In genomic region chr17:81901167-81902022, GRCh38 we compare ENCODE assay signal across 9 cellular contexts. TPM values are rescaled to one million over a fixed set of nuclear protein-coding genes. Genes with fewer than 3 reads are reported as not detected.
DNase-seq lines count a peak whose midpoint lies in the region; ATAC-seq and TF ChIP-seq lines count a peak whose summit lies in the region.
"Had no signal": no experiment of that assay in that cellular context is flagged by ENCODE, and none has a peak within 500 bp of the region (broad histone marks: within the 10 kb centered on the region; RNA-seq: fewer than 3 reads in every experiment).

No MANE protein-coding gene starts in this region.

- H3K9ac ChIP-seq in NT2/D1 (ENCODE audit: insufficient read length, low read depth) (peak overlapping the region; percentile 57), neuronal stem cell (ENCODE audit: low read depth, low read length, poor library complexity) (peak overlapping the region; percentile 88)

- no peak overlapping the region for H3K27ac ChIP-seq in neuronal stem cell (replicated peaks; ENCODE audit: low read length)

- H2BK12ac ChIP-seq in neuronal stem cell (ENCODE audit: low read length), result peak overlapping the region; percentile 46

- ATAC-seq in HG03095 (IDR thresholded peaks at IDR 0.05; ENCODE audit: unreplicated experiment) (no peak), HG03354 (IDR thresholded peaks at IDR 0.05; ENCODE audit: poor library complexity, severe bottlenecking, unreplicated experiment) (no peak)

- H3K4ac ChIP-seq in neuronal stem cell (ENCODE audit: low read length), result peak overlapping the region; percentile 23

- peak overlapping the region; percentile 36 for H2BK120ac ChIP-seq in neuronal stem cell (ENCODE audit: low read depth, low read length)

- H3K79me1 ChIP-seq in neuronal stem cell (ENCODE audit: low read depth, low read length), result peaks cover 5% of the 10 kb centered on the region

- peak overlapping the region; percentile 85 for H3K18ac ChIP-seq in neuronal stem cell (ENCODE audit: low read length)

- no peak overlapping the region for H4K8ac ChIP-seq in neuronal stem cell (ENCODE audit: low read depth, low read length)

- no peak overlapping the region for H4K91ac ChIP-seq in neuronal stem cell (ENCODE audit: low read depth, low read length, poor library complexity)

- no peak for TF ChIP-seq CTCF in AG09309 (IDR thresholded peaks at IDR 0.05; ENCODE audit: control insufficient read depth, insufficient read depth, low read depth, low read length, missing control alignments)

- H2AFZ ChIP-seq in neuronal stem cell (ENCODE audit: low read length), result no peak overlapping the region

- peaks cover 16% of the 10 kb centered on the region for H3K27me3 ChIP-seq in NT2/D1 (ENCODE audit: insufficient read depth, insufficient read length)
- peaks cover 0 to 25% (median 4%) of the 10 kb centered on the region in 3 experiments for H3K27me3 ChIP-seq in neuronal stem cell (ENCODE audit: control insufficient read depth in 3 of 3, insufficient read depth in 3 of 3, low read depth in 1 of 3, low read length in 3 of 3)

- H3K4me1 ChIP-seq in NT2/D1 (ENCODE audit: insufficient read depth, insufficient read length) (peaks cover 24% of the 10 kb centered on the region), neuronal stem cell (ENCODE audit: control insufficient read depth in 2 of 2, insufficient read depth in 1 of 2, low read depth in 1 of 2, low read length in 2 of 2) (peaks cover 0 to 5% of the 10 kb centered on the region in 2 donors)

- no peak overlapping the region for H2BK5ac ChIP-seq in neuronal stem cell (ENCODE audit: low read length)

- peaks cover 57% of the 10 kb centered on the region for H3K36me3 ChIP-seq in NT2/D1 (ENCODE audit: insufficient read depth, insufficient read length, low read length)
- peaks cover 33 to 82% of the 10 kb centered on the region in 2 donors for H3K36me3 ChIP-seq in neuronal stem cell (replicated peaks in 1 of 2; ENCODE audit: control insufficient read depth in 2 of 2, insufficient read depth in 2 of 2, low read length in 2 of 2)

- H3K4me3 ChIP-seq in AG09309 (ENCODE audit: control insufficient read depth, low read depth, low read length), result peak overlapping the region; percentile 6; the same call in 1 of the 2 replicates
- peak overlapping the region; percentile 22 for H3K4me3 ChIP-seq in NT2/D1 (ENCODE audit: insufficient read length, low read depth)
- peak overlapping the region in 1 of 2 donors; percentile 51 for H3K4me3 ChIP-seq in neuronal stem cell (ENCODE audit: low read length in 2 of 2)

- DNase-seq in AG09309 (ENCODE audit: low read depth) (no peak), NT2/D1 (ENCODE audit: low read depth, low spot score) (no peak), erythroblast (lab: John Stamatoyannopoulos, UW) (no peak), neuronal stem cell (ENCODE audit: low spot score) (no peak), DMS79 (lab: John Stamatoyannopoulos, UW) (no peak)
- no peak for DNase-seq in stimulated activated CD4-positive, alpha-beta T cell treated with anti-CD3 and anti-CD28 coated beads, Interleukin-4, amount 100 ng/mL, for 24 hours
- DNase-seq: DMS 273 treated with DMSO at 0.1 percent for 48 hours had no signal

- no peaks in the 10 kb centered on the region for H3K9me3 ChIP-seq in NT2/D1 (ENCODE audit: insufficient read depth, low read length)
- no peaks in the 10 kb centered on the region for H3K9me3 ChIP-seq in neuronal stem cell (replicated peaks in 1 of 2; ENCODE audit: control insufficient read depth in 2 of 2, insufficient read depth in 1 of 2, low read depth in 1 of 2, low read length in 2 of 2)

- peak overlapping the region; percentile 6 for H2AK5ac ChIP-seq in neuronal stem cell (ENCODE audit: low read depth, low read length)

- TF ChIP-seq POLR2A in erythroblast (IDR thresholded peaks at IDR 0.05; ENCODE audit: low read length), result peak; percentile 28

- peak overlapping the region; percentile 73 for H3K4me2 ChIP-seq in neuronal stem cell (ENCODE audit: insufficient read depth, low read length, poor library complexity, severe bottlenecking)

- H3K23ac ChIP-seq in neuronal stem cell (ENCODE audit: low read depth, low read length, poor library complexity), result peak overlapping the region; percentile 85

- peak overlapping the region; percentile 71 for H3K14ac ChIP-seq in neuronal stem cell (ENCODE audit: low read length)

- H2BK15ac ChIP-seq in neuronal stem cell (ENCODE audit: low read length), result peak overlapping the region; percentile 49

- WGBS in neuronal stem cell (ENCODE audit: extremely low coverage in 2 of 2, insufficient read length in 2 of 2, insufficient replicate concordance in 1 of 2), 2 donors, result no CpG with 5 or more reads among the region's 21 CpGs

RNA-seq across cellular contexts. Expression of gene NPB, which starts 0.6 kb away (rescaled TPM):
- polyA plus RNA-seq in neuronal stem cell (2013, experiment 1 of 2), result 2.0 TPM
- polyA plus RNA-seq in neuronal stem cell (2013, experiment 2 of 2), result 1.5 TPM

RNA-seq across cellular contexts. Expression of gene PCYT2, which starts 9.8 kb away (rescaled TPM):
- polyA plus RNA-seq in neuronal stem cell (2013, experiment 1 of 2), result 16.8 TPM
- polyA plus RNA-seq in neuronal stem cell (2013, experiment 2 of 2), result 15.9 TPM

RNA-seq across cellular contexts. Expression of gene ANAPC11, which starts 9.9 kb away (rescaled TPM):
- 316 TPM for polyA plus RNA-seq in neuronal stem cell (2013, experiment 1 of 2)
- polyA plus RNA-seq in neuronal stem cell (2013, experiment 2 of 2), result 330 TPM

RNA-seq across cellular contexts. Expression of gene ALYREF, which starts 10.0 kb away (rescaled TPM):
- 76.8 TPM for polyA plus RNA-seq in neuronal stem cell (2013, experiment 1 of 2)
- 74.5 TPM for polyA plus RNA-seq in neuronal stem cell (2013, experiment 2 of 2)

RNA-seq across cellular contexts. Expression of gene SIRT7, which starts 16.6 kb away (rescaled TPM):
- 5.2 TPM for polyA plus RNA-seq in neuronal stem cell (2013, experiment 1 of 2)
- polyA plus RNA-seq in neuronal stem cell (2013, experiment 2 of 2), result 5.1 TPM
